Comparison of ENCODE assay signal across 18 cellular contexts in the genomic region with DNA sequence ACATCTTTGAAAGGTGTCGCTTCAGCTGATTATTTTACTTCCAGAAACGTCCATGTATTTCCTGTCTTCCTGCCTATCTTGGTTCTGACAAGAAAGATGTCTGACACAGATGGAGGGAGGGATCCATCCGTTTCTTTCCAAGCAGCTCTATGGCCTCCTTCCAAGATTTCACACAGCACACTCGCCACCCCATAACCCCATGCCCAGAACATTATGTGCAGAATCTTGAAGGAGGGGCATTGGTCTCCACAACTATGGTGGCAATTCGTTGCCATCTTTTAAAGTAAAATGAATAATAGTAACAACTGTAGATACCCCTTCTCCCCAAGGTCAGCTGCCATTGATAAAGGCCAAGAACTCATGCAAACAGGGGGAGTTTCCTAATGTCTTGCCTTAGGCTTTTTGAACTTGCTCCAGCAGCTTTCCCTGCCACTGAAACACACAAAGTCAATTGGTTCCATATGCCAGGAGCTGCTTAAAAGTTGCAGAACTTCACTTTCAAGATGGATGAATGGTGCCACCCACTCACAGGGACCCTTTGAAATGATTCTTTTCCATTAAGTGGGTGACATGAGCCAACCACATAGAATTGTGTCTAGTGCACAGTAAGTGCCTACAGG. TPM values are rescaled to one million over a fixed set of nuclear protein-coding genes. Genes with fewer than 3 reads are reported as not detected.
DNase-seq lines count a peak whose midpoint lies in the region; ATAC-seq and TF ChIP-seq lines count a peak whose summit lies in the region.
"Had no signal": no experiment of that assay in that cellular context is flagged by ENCODE, and none has a peak within 500 bp of the region (broad histone marks: within the 10 kb centered on the region; RNA-seq: fewer than 3 reads in every experiment).

No MANE protein-coding gene starts in this region.

- peaks cover 37% of the 10 kb centered on the region for H3K27me3 Mint-ChIP-seq in Caco-2 (ENCODE audit: insufficient read depth, unreplicated experiment)

- H3K9me3 ChIP-seq in Caco-2 = peaks cover 2% of the 10 kb centered on the region; the same call in 1 of the 2 replicates
- H3K9me3 ChIP-seq: HAP-1 had no signal

- CTCF ChIA-PET in Caco-2 (lab: Charles Lee) = no interaction called here

- intact Hi-C loops in left ventricle myocardium superior (cut with micrococcal nuclease) = no loop called here
- intact Hi-C loops in cardiac septum (cut with DNase I) = loop anchor here (2.0 kb wide), 1 partner anchor 59 kb away; a partner anchor contains a TSS
- intact Hi-C loops in Caco-2 (cut with micrococcal nuclease; ENCODE audit: unreplicated experiment) = no loop called here

- peaks cover 3% of the 10 kb centered on the region for H3K9me3 Mint-ChIP-seq in stimulated activated effector memory CD8-positive, alpha-beta T cell treated with anti-CD3 and anti-CD28 coated beads, Interleukin-12 subunit alpha, Interleukin-12 subunit beta, amount 100 ng/mL, for 72 hours
- peaks cover 7% of the 10 kb centered on the region for H3K9me3 Mint-ChIP-seq in Caco-2 (ENCODE audit: unreplicated experiment)

- no TSS peak for BruUV-seq in Caco-2 (replicated peaks; lab: Mats Ljungman, UMichigan)

- H3K27me3 ChIP-seq in Caco-2 (replicated peaks; ENCODE audit: control insufficient read depth, insufficient read depth, low read length) = peaks cover 1% of the 10 kb centered on the region; the same call in 1 of the 2 replicates

- no peak overlapping the region for H3K4me3 ChIP-seq in Caco-2 (ENCODE audit: low read depth, low read length)
- H3K4me3 ChIP-seq: HAP-1 had no signal

- no peaks in the 10 kb centered on the region for H3K4me1 ChIP-seq in Caco-2
- H3K4me1 ChIP-seq: HAP-1 had no signal

- peak overlapping the region; percentile 37 for H3K27ac Mint-ChIP-seq in stimulated activated effector memory CD8-positive, alpha-beta T cell treated with anti-CD3 and anti-CD28 coated beads, Interleukin-12 subunit alpha, Interleukin-12 subunit beta, amount 100 ng/mL, for 72 hours
- no peak overlapping the region for H3K27ac Mint-ChIP-seq in Caco-2 (ENCODE audit: unreplicated experiment)
- H3K27ac Mint-ChIP-seq: B cell; CD4-positive, alpha-beta T cell had no signal

- no peak for DNase-seq in left ventricle myocardium superior
- no peak for DNase-seq in cardiac septum (ENCODE audit: low spot score)
- peak; percentile 79 for DNase-seq in RPMI7951 (ENCODE audit: low read depth)
- DNase-seq in fibroblast of gingiva (ENCODE audit: low read depth) = peak; percentile 76
- DNase-seq in stimulated activated effector memory CD8-positive, alpha-beta T cell treated with anti-CD3 and anti-CD28 coated beads, Interleukin-12 subunit alpha, Interleukin-12 subunit beta, amount 100 ng/mL, for 72 hours (ENCODE audit: low spot score in 2 of 2) = no peak
- DNase-seq in Caco-2 = no peak
- no peak for DNase-seq in HK-2 (ENCODE audit: unreplicated experiment)
- no peak for DNase-seq in RKO (ENCODE audit: low spot score)
- DNase-seq: Calu3; CD4-positive, alpha-beta T cell; KBM-7; NCI-H1417 treated with DMSO at 0.1 percent for 48 hours; NCI-H2081; NCI-H510A; NCI-H774; SHP77 treated with DMSO at 0.1 percent for 48 hours had no signal

- no peaks in the 10 kb centered on the region for H3K36me3 ChIP-seq in Caco-2 (ENCODE audit: control insufficient read depth, insufficient read depth, low read length)
- H3K36me3 ChIP-seq: HAP-1 had no signal

- ATAC-seq in left ventricle myocardium superior = peak; percentile 31
- no peak for ATAC-seq in stimulated activated effector memory CD8-positive, alpha-beta T cell treated with anti-CD3 and anti-CD28 coated beads, Interleukin-12 subunit alpha, Interleukin-12 subunit beta, amount 100 ng/mL, for 72 hours

- H3K4me3 Mint-ChIP-seq in stimulated activated effector memory CD8-positive, alpha-beta T cell treated with anti-CD3 and anti-CD28 coated beads, Interleukin-12 subunit alpha, Interleukin-12 subunit beta, amount 100 ng/mL, for 72 hours = no peak overlapping the region
- H3K4me3 Mint-ChIP-seq in Caco-2 (ENCODE audit: unreplicated experiment) = no peak overlapping the region
- H3K4me3 Mint-ChIP-seq: B cell; CD4-positive, alpha-beta T cell had no signal

- H3K4me1 Mint-ChIP-seq in stimulated activated effector memory CD8-positive, alpha-beta T cell treated with anti-CD3 and anti-CD28 coated beads, Interleukin-12 subunit alpha, Interleukin-12 subunit beta, amount 100 ng/mL, for 72 hours = peaks cover 8% of the 10 kb centered on the region
- no peaks in the 10 kb centered on the region for H3K4me1 Mint-ChIP-seq in Caco-2 (ENCODE audit: low read depth, unreplicated experiment)
- H3K4me1 Mint-ChIP-seq: B cell had no signal

- TF ChIP-seq CTCF in Caco-2 (IDR thresholded peaks at IDR 0.05; ENCODE audit: insufficient read depth in 1 of 2, low read depth in 1 of 2, low read length in 1 of 2, severe bottlenecking in 1 of 2, unreplicated experiment in 1 of 2) = no peak

- POLR2A ChIA-PET in Caco-2 (lab: Charles Lee) = no interaction called here

- H3K36me3 Mint-ChIP-seq in stimulated activated effector memory CD8-positive, alpha-beta T cell treated with anti-CD3 and anti-CD28 coated beads, Interleukin-12 subunit alpha, Interleukin-12 subunit beta, amount 100 ng/mL, for 72 hours = no peaks in the 10 kb centered on the region
- no peaks in the 10 kb centered on the region for H3K36me3 Mint-ChIP-seq in Caco-2 (ENCODE audit: insufficient read depth, unreplicated experiment)

RNA-seq across cellular contexts. Expression of a gene that starts 60.0 kb away (rescaled TPM):
- total RNA-seq in left ventricle myocardium superior (12.2 TPM), cardiac septum (24.4 TPM), Caco-2 (2022) (not detected in 2 replicates)
- total RNA-seq in RPMI7951 (2014; rRNA removed; shearing (Covaris generic)) = under 0.01 and 0.12 TPM in 2 replicates
- total RNA-seq: B cell, Calu3 had no signal

Comparison
In these comparisons a context has a peak if more than half of its experiments do, and no peak if none do; other contexts are left out.
1. DNase-seq: peak in RPMI7951 (single experiment) and fibroblast of gingiva (single experiment); none in left ventricle myocardium superior (single experiment), cardiac septum (single experiment), stimulated activated effector memory CD8-positive, alpha-beta T cell treated with anti-CD3 and anti-CD28 coated beads, Interleukin-12 subunit alpha, Interleukin-12 subunit beta, amount 100 ng/mL, for 72 hours (0 of 2), Caco-2 (0 of 2), HK-2 (single experiment) and RKO (single experiment).
2. RNA of a gene that starts 60.0 kb away (total RNA-seq): 24.4 TPM in cardiac septum (single experiment) and 12.2 TPM in left ventricle myocardium superior (single experiment); under 0.01 to 0.12 TPM in RPMI7951 and not detected in Caco-2; every median in the first group is over 10 times any median in the second.